ENCODE assay signal across 24 cellular contexts in the genomic region with DNA sequence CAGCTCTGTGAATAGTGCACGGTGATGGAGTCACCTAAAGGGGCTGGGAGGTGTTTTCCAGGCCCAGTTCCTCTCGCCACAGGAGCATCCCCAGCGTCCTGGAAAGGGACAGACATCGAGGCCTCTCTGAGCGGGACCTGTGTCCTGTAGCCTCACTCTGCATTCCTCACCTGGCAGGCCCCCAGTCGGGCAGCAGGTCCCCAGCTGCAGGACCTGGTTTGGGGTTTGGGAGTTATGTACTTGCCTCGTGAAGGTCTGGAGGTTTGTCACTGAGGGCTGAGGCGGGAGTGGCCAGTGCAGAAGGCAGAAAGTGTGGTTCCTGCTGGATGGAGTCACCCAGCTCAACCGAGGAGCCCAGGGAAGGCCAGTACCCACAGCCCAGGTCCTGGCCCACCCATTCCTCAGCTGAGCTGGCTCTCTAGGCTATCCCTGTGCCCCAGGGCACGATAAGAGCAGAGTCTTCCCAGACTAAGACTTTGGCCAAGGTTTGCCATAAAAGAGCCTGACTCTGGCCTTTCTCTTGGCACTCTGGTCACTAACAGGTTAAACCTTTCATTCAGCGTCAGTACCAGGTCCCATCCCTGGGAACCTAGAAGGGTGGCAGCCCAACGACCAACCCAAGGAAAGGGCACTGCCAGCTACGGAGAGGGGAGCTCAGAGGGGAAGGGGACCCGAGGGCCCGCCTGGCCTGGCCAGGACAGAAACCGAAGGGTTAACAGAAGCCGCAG. TPM values are rescaled to one million over a fixed set of nuclear protein-coding genes. Genes with fewer than 3 reads are reported as not detected.
DNase-seq lines count a peak whose midpoint lies in the region; ATAC-seq and TF ChIP-seq lines count a peak whose summit lies in the region.
"Had no signal": no experiment of that assay in that cellular context is flagged by ENCODE, and none has a peak within 500 bp of the region (broad histone marks: within the 10 kb centered on the region; RNA-seq: fewer than 3 reads in every experiment).

No MANE protein-coding gene starts in this region.

- H3K9me3 ChIP-seq in right cardiac atrium (ENCODE audit: control insufficient read depth, low read length) (no peaks in the 10 kb centered on the region), neuronal stem cell (replicated peaks in 1 of 2; ENCODE audit: control insufficient read depth in 2 of 2, insufficient read depth in 1 of 2, low read depth in 1 of 2, low read length in 2 of 2) (no peaks in the 10 kb centered on the region), upper lobe of right lung (no peaks in the 10 kb centered on the region)
- H3K9me3 ChIP-seq: BE2C, Caco-2, MG63 had no signal

- no peak overlapping the region for H3K4me3 ChIP-seq in right cardiac atrium (ENCODE audit: low read length)
- H3K4me3 ChIP-seq in neuronal stem cell (ENCODE audit: low read length in 2 of 2) = no peak overlapping the region
- H3K4me3 ChIP-seq in upper lobe of right lung = no peak overlapping the region
- H3K4me3 ChIP-seq: MG63 had no signal

- no peak overlapping the region for H3K4ac ChIP-seq in neuronal stem cell (ENCODE audit: low read length)

- intact Hi-C loops in cardiac septum (cut with DNase I) (no loop called here), right cardiac atrium (cut with DNase I) (no loop called here), upper lobe of right lung (cut with DNase I) (no loop called here)

- H4K91ac ChIP-seq in neuronal stem cell (ENCODE audit: low read depth, low read length, poor library complexity) = peak overlapping the region; percentile 7

- H3K36me3 ChIP-seq in neuronal stem cell (replicated peaks in 1 of 2; ENCODE audit: control insufficient read depth in 2 of 2, insufficient read depth in 2 of 2, low read length in 2 of 2) (no peaks in the 10 kb centered on the region), upper lobe of right lung (no peaks in the 10 kb centered on the region)
- H3K36me3 ChIP-seq: BE2C had no signal

- no peak for ATAC-seq in right cardiac atrium
- no peak for ATAC-seq in upper lobe of right lung
- no peak for ATAC-seq in GM18873 (IDR thresholded peaks at IDR 0.05; ENCODE audit: low FRiP score, unreplicated experiment)
- no peak for ATAC-seq in GM21515 (IDR thresholded peaks at IDR 0.05; ENCODE audit: unreplicated experiment)

- no peak overlapping the region for H4K8ac ChIP-seq in neuronal stem cell (ENCODE audit: low read depth, low read length)

- H2BK15ac ChIP-seq in neuronal stem cell (ENCODE audit: low read length) = peak overlapping the region; percentile 56

- H2BK12ac ChIP-seq in neuronal stem cell (ENCODE audit: low read length) = no peak overlapping the region

- WGBS in right cardiac atrium = 49% methylated on average over 17 of the region's 17 CpGs
- WGBS in neuronal stem cell (ENCODE audit: extremely low coverage in 2 of 2, insufficient read length in 2 of 2, insufficient replicate concordance in 1 of 2), 2 donors = no CpG with 5 or more reads among the region's 17 CpGs

- no peak overlapping the region for H3K4me2 ChIP-seq in neuronal stem cell (ENCODE audit: insufficient read depth, low read length, poor library complexity, severe bottlenecking)

- H3K14ac ChIP-seq in neuronal stem cell (ENCODE audit: low read length) = no peak overlapping the region

- no peak overlapping the region for H3K9ac ChIP-seq in neuronal stem cell (ENCODE audit: low read depth, low read length, poor library complexity)

- no peak for TF ChIP-seq CTCF in upper lobe of right lung (IDR thresholded peaks at IDR 0.05)

- H3K4me1 ChIP-seq in right cardiac atrium (ENCODE audit: control insufficient read depth, insufficient read depth, low read length) = no peaks in the 10 kb centered on the region
- peaks cover 0 to 2% of the 10 kb centered on the region in 2 donors for H3K4me1 ChIP-seq in neuronal stem cell (ENCODE audit: control insufficient read depth in 2 of 2, insufficient read depth in 1 of 2, low read depth in 1 of 2, low read length in 2 of 2)
- H3K4me1 ChIP-seq in upper lobe of right lung = no peaks in the 10 kb centered on the region

- H2AK5ac ChIP-seq in neuronal stem cell (ENCODE audit: low read depth, low read length) = no peak overlapping the region

- no peaks in the 10 kb centered on the region for H3K79me1 ChIP-seq in neuronal stem cell (ENCODE audit: low read depth, low read length)

- DNase-seq in cardiac septum (ENCODE audit: low spot score) (peak; percentile 53), right cardiac atrium (no peak), islet precursor cell (peak; percentile 52), neuronal stem cell (ENCODE audit: low spot score) (no peak), upper lobe of right lung (peak; percentile 44), NCI-H524 treated with DMSO at 0.1 percent for 48 hours (lab: John Stamatoyannopoulos, UW) (no peak)
- DNase-seq: CD4-positive, CD25-positive, alpha-beta regulatory T cell; DMS153; GF-D8; Karpas-422; NCI-H1092; NCI-H1694; NCI-H774; Right ventricle myocardium superior had no signal

- H2BK120ac ChIP-seq in neuronal stem cell (ENCODE audit: low read depth, low read length) = no peak overlapping the region

- H3K18ac ChIP-seq in neuronal stem cell (ENCODE audit: low read length) = peak overlapping the region; percentile 29

- H2BK5ac ChIP-seq in neuronal stem cell (ENCODE audit: low read length) = no peak overlapping the region

- no peaks in the 10 kb centered on the region for H3K27me3 ChIP-seq in right cardiac atrium (ENCODE audit: control insufficient read depth, insufficient read depth)
- H3K27me3 ChIP-seq in neuronal stem cell (ENCODE audit: control insufficient read depth in 3 of 3, insufficient read depth in 3 of 3, low read depth in 1 of 3, low read length in 3 of 3) = peaks cover 0 to 63% (median 0%) of the 10 kb centered on the region in 3 experiments
- H3K27me3 ChIP-seq in upper lobe of right lung = no peaks in the 10 kb centered on the region
- H3K27me3 ChIP-seq: BE2C, MG63 had no signal

- no peak overlapping the region for H2AFZ ChIP-seq in neuronal stem cell (ENCODE audit: low read length)

- no peak overlapping the region for H3K23ac ChIP-seq in neuronal stem cell (ENCODE audit: low read depth, low read length, poor library complexity)

- H3K27ac ChIP-seq in right cardiac atrium (ENCODE audit: low read length) (no peak overlapping the region), neuronal stem cell (replicated peaks; ENCODE audit: low read length) (no peak overlapping the region), upper lobe of right lung (peak overlapping the region; percentile 37)
- H3K27ac ChIP-seq: HL-60 had no signal

RNA-seq across cellular contexts. Expression of gene TBX4, which starts 24.4 kb away (rescaled TPM):
- total RNA-seq in cardiac septum (0.05 TPM), right cardiac atrium (not detected), upper lobe of right lung (28.6 TPM)
- polyA plus RNA-seq in right cardiac atrium = 0.11 TPM
- polyA plus RNA-seq in neuronal stem cell (2013, experiment 1 of 2) = not detected
- polyA plus RNA-seq in neuronal stem cell (2013, experiment 2 of 2) = not detected
- total RNA-seq: CD4-positive, CD25-positive, alpha-beta regulatory T cell; Daoy; HT1080; OCI-LY7; Right ventricle myocardium superior had no signal
- polyA plus RNA-seq: CD4-positive, CD25-positive, alpha-beta regulatory T cell; IgD-negative memory B cell had no signal

Comparison
In these comparisons a context has a peak if more than half of its experiments do, and no peak if none do; other contexts are left out.
1. DNase-seq: peak in cardiac septum (single experiment), islet precursor cell (single experiment) and upper lobe of right lung (single experiment); none in right cardiac atrium (0 of 3), neuronal stem cell (single experiment) and NCI-H524 treated with DMSO at 0.1 percent for 48 hours (single experiment).
2. RNA of gene TBX4, which starts 24.4 kb away (total RNA-seq): 28.6 TPM in upper lobe of right lung (single experiment); not detected in right cardiac atrium and 0.05 TPM in cardiac septum (single experiment); every median in the first group is over 10 times any median in the second.